In the genomic region with DNA sequence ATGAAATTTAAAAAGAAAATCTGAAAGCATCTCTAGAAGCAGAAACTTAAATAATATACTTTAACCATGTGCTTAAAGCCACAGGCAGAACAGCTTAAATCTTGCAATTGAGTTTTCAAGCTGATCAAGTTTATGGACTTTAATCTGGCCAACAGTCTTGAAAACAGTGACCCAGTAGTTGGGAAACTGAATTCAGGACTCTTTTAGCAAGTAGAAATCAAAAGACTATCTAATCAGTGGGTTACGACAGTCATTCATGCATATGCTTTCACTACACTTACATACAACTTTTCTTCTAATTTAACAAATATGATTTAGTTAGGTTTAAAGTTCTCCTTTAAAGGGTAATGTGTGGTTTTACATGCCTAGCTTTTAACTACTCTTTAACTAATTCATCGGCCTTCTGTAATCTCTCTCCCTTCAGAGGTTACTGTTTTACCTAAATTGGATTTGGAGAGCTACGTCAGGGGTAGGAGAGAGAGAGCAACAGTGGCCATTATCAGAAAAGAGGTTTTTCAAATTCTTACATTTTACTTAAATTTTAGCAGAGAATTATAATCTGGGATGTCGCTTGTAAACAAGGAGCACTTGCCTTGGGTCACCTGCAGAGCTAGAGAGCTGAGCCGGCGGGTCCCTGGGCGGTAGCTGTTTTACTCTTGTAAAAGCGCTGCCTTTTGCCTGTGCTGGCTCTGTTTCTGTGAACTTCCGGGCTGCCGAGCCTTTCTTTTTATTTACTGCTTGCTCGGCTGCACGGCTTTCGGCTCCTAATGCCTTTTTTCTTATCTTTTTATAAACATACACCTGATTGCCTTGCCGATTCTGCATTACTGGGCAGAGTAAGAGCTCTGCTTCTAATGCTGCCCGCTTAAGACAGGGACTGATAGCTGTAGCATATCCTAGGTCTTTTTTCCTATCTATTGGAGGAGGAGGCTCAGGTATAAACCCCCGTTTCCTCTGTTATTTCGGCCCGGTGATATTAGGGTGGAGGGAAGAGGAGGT, we compare ENCODE assay signal across 1 cellular context.
TF ChIP-seq lines count a peak whose summit lies in the region.

No MANE protein-coding gene starts in this region.

TF ChIP-seq in GM12878, 131 proteins besides CTCF, POLR2A, EP300 and RAD21 (continued from another document):
- TF ChIP-seq, protein P1, sequence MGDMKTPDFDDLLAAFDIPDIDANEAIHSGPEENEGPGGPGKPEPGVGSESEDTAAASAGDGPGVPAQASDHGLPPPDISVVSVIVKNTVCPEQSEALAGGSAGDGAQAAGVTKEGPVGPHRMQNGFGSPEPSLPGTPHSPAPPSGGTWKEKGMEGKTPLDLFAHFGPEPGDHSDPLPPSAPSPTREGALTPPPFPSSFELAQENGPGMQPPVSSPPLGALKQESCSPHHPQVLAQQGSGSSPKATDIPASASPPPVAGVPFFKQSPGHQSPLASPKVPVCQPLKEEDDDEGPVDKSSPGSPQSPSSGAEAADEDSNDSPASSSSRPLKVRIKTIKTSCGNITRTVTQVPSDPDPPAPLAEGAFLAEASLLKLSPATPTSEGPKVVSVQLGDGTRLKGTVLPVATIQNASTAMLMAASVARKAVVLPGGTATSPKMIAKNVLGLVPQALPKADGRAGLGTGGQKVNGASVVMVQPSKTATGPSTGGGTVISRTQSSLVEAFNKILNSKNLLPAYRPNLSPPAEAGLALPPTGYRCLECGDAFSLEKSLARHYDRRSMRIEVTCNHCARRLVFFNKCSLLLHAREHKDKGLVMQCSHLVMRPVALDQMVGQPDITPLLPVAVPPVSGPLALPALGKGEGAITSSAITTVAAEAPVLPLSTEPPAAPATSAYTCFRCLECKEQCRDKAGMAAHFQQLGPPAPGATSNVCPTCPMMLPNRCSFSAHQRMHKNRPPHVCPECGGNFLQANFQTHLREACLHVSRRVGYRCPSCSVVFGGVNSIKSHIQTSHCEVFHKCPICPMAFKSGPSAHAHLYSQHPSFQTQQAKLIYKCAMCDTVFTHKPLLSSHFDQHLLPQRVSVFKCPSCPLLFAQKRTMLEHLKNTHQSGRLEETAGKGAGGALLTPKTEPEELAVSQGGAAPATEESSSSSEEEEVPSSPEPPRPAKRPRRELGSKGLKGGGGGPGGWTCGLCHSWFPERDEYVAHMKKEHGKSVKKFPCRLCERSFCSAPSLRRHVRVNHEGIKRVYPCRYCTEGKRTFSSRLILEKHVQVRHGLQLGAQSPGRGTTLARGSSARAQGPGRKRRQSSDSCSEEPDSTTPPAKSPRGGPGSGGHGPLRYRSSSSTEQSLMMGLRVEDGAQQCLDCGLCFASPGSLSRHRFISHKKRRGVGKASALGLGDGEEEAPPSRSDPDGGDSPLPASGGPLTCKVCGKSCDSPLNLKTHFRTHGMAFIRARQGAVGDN (IDR thresholded peaks at IDR 0.05), result no peak
- TF ChIP-seq IKZF1 (conservative IDR thresholded peaks at IDR 0.05), result no peak
- TF ChIP-seq SMAD1 (IDR thresholded peaks at IDR 0.05; ENCODE audit: low read depth, partially characterized antibody), result no peak
- no peak for TF ChIP-seq SUZ12 (IDR thresholded peaks at IDR 0.05; ENCODE audit: unreplicated experiment)
- no peak for TF ChIP-seq NRF1 (conservative IDR thresholded peaks at IDR 0.05; ENCODE audit: low read depth, low read length)
- TF ChIP-seq ZNF622 (IDR thresholded peaks at IDR 0.05), result no peak
- TF ChIP-seq SMARCA5 (IDR thresholded peaks at IDR 0.05), result no peak
